Comparison of ENCODE assay signal across 22 cellular contexts in genomic region chr20:62288535-62289105, GRCh38. TPM values are rescaled to one million over a fixed set of nuclear protein-coding genes. Genes with fewer than 3 reads are reported as not detected.
DNase-seq lines count a peak whose midpoint lies in the region; ATAC-seq and TF ChIP-seq lines count a peak whose summit lies in the region.
"Had no signal": no experiment of that assay in that cellular context is flagged by ENCODE, and none has a peak within 500 bp of the region (broad histone marks: within the 10 kb centered on the region; RNA-seq: fewer than 3 reads in every experiment).

No MANE protein-coding gene starts in this region.

- no peak for TF ChIP-seq CTCF in RWPE1 (conservative IDR thresholded peaks at IDR 0.05; ENCODE audit: low read depth)
- no peak for TF ChIP-seq CTCF in nephron progenitor cell (IDR thresholded peaks at IDR 0.05)

- no peak overlapping the region for H4K5ac ChIP-seq in mesendoderm (ENCODE audit: low read length)

- H3K4me3 ChIP-seq in mesendoderm (ENCODE audit: low read length) = no peak overlapping the region
- H3K4me3 ChIP-seq: BLaER1, K562, MG63, SJCRH30 had no signal

- H3K23ac ChIP-seq in mesendoderm (ENCODE audit: low read length) = no peak overlapping the region

- H3K4me1 Mint-ChIP-seq in nephron progenitor cell = no peaks in the 10 kb centered on the region

- peaks cover 33% of the 10 kb centered on the region for H3K36me3 Mint-ChIP-seq in nephron progenitor cell (ENCODE audit: low read depth)

- no peak overlapping the region for H2AK5ac ChIP-seq in mesendoderm (ENCODE audit: low read length)

- POLR2A ChIA-PET in RWPE1 (lab: Yijun Ruan, JAX; ENCODE audit: low non-redundant PET) = no interaction called here

- H3K27ac ChIP-seq in RWPE1 (peak overlapping the region; percentile 2; the same call in 1 of the 2 replicates), mesendoderm (ENCODE audit: low read depth, low read length) (no peak overlapping the region)
- H3K27ac ChIP-seq: 22Rv1, BLaER1, SJCRH30 had no signal

- WGBS in mesendoderm (ENCODE audit: extremely low coverage, insufficient coverage, low lambda C conversion rate) = no CpG with 5 or more reads among the region's 15 CpGs

- CTCF ChIA-PET in RWPE1 (lab: Yijun Ruan, JAX) = no interaction called here

- no peaks in the 10 kb centered on the region for H3K79me1 ChIP-seq in mesendoderm (ENCODE audit: low read length)

- H2BK120ac ChIP-seq in mesendoderm (ENCODE audit: low read depth, low read length) = no peak overlapping the region

- H3K4me1 ChIP-seq in mesendoderm (ENCODE audit: control insufficient read depth, low read depth, low read length) = no peaks in the 10 kb centered on the region
- H3K4me1 ChIP-seq: SJCRH30 had no signal

- in situ Hi-C loops in G401 (cut with HindIII; ENCODE audit: low sequenced_read_pairs) = loop anchor here (25.0 kb wide), 1 partner anchor 276 kb away; no protein-coding TSS in a partner anchor

- H3K18ac ChIP-seq in mesendoderm (ENCODE audit: low read length) = no peak overlapping the region

- peaks cover 3% of the 10 kb centered on the region for H3K36me3 ChIP-seq in mesendoderm (ENCODE audit: control insufficient read depth, insufficient read depth, low read length)

- no peaks in the 10 kb centered on the region for H3K27me3 Mint-ChIP-seq in nephron progenitor cell (ENCODE audit: low read depth, poor library complexity)
- H3K27me3 Mint-ChIP-seq: T-cell had no signal

- no peak overlapping the region for H3K9ac ChIP-seq in mesendoderm (ENCODE audit: low read length)
- H3K9ac ChIP-seq: BLaER1 had no signal

- H2BK15ac ChIP-seq in mesendoderm (replicated peaks; ENCODE audit: low read depth) = no peak overlapping the region

- H3K4me3 Mint-ChIP-seq in nephron progenitor cell = no peak overlapping the region
- H3K4me3 Mint-ChIP-seq: CD8-positive, alpha-beta T cell; T-cell had no signal

- H2BK5ac ChIP-seq in mesendoderm (ENCODE audit: low read length) = no peak overlapping the region

- peak overlapping the region; percentile 62 for H3K27ac Mint-ChIP-seq in nephron progenitor cell
- H3K27ac Mint-ChIP-seq: CD8-positive, alpha-beta T cell; T-cell had no signal

- H3K27me3 ChIP-seq in mesendoderm (ENCODE audit: insufficient read depth, low read length, poor library complexity) = no peaks in the 10 kb centered on the region
- H3K27me3 ChIP-seq: BLaER1, MG63, SJCRH30 had no signal

- H3K56ac ChIP-seq in mesendoderm (ENCODE audit: low read length) = no peak overlapping the region

- no peak for ATAC-seq in HG02763 (IDR thresholded peaks at IDR 0.05; ENCODE audit: unreplicated experiment)
- ATAC-seq: CD8-positive, alpha-beta T cell; HCT116; K562; T-cell had no signal

- DNase-seq in NCI-H2107 treated with DMSO at 0.1 percent for 48 hours (lab: John Stamatoyannopoulos, UW; ENCODE audit: unreplicated experiment) = peak; percentile 42
- DNase-seq in NCI-H2107 (lab: John Stamatoyannopoulos, UW) = no peak
- DNase-seq in G401 (ENCODE audit: low spot score) = peak; percentile 81
- DNase-seq in RWPE1 (ENCODE audit: low spot score) = no peak
- no peak for DNase-seq in nephron progenitor cell
- DNase-seq in NCI-H524 (lab: John Stamatoyannopoulos, UW) = no peak
- DNase-seq in mesendoderm = no peak
- DNase-seq: ACHN; CD8-positive, alpha-beta T cell; GDM1; GOT3; MG63; NCI-H1694 treated with DMSO at 0.1 percent for 48 hours; NCI-H446 treated with DMSO at 0.1 percent for 48 hours; NK-92 treated with Interleukin-12 subunit alpha and Interleukin-12 subunit beta, amount 100 ng/mL, for 24 hours; SJCRH30; T-cell had no signal

- no peak overlapping the region for H3K4me2 ChIP-seq in mesendoderm (ENCODE audit: low read length)
- H3K4me2 ChIP-seq: BLaER1 had no signal

- no peaks in the 10 kb centered on the region for H3K9me3 Mint-ChIP-seq in nephron progenitor cell
- H3K9me3 Mint-ChIP-seq: CD8-positive, alpha-beta T cell; T-cell had no signal

- H3K4ac ChIP-seq in mesendoderm (ENCODE audit: low read depth, low read length) = no peak overlapping the region

- no peaks in the 10 kb centered on the region for H3K79me2 ChIP-seq in mesendoderm (ENCODE audit: control insufficient read depth, insufficient read depth, low read length)

- H4K8ac ChIP-seq in mesendoderm (ENCODE audit: low read depth, low read length) = no peak overlapping the region

RNA-seq across cellular contexts. Expression of gene ADRM1, which starts 14.2 kb away (rescaled TPM):
- total RNA-seq in G401 (2014; rRNA removed; shearing (Covaris generic)) = 209 and 255 TPM in 2 replicates
- 166 TPM for polyA plus RNA-seq in mesendoderm (2013, experiment 1 of 2)
- polyA plus RNA-seq in mesendoderm (2013, experiment 2 of 2) = 164 TPM

RNA-seq across cellular contexts. Expression of gene OSBPL2, which starts 50.3 kb away (rescaled TPM):
- total RNA-seq in G401 (2014; rRNA removed; shearing (Covaris generic)) = 18.0 and 19.6 TPM in 2 replicates
- polyA plus RNA-seq in mesendoderm (2013, experiment 1 of 2) = 14.3 TPM
- polyA plus RNA-seq in mesendoderm (2013, experiment 2 of 2) = 14.3 TPM

Comparison
In these comparisons a context has a peak if more than half of its experiments do, and no peak if none do; other contexts are left out.
1. DNase-seq: peak in NCI-H2107 treated with DMSO at 0.1 percent for 48 hours (single experiment) and G401 (single experiment); none in NCI-H2107 (single experiment), RWPE1 (single experiment), nephron progenitor cell (single experiment), NCI-H524 (0 of 2) and mesendoderm (single experiment).